Comparison of ENCODE assay signal across 29 cellular contexts in genomic region chr1:2920421-2921015, GRCh38.
"Had no signal": no experiment of that assay in that cellular context is flagged by ENCODE, and none has a peak within 500 bp of the region (broad histone marks: within the 10 kb centered on the region; RNA-seq: fewer than 3 reads in every experiment).

No MANE protein-coding gene starts in this region.

- H2AFZ ChIP-seq: parathyroid adenoma had no signal

- DNase-seq: naive thymus-derived CD8-positive, alpha-beta T cell; nephron progenitor cell; occipital lobe; ovary; posterior cingulate gyrus; psoas muscle; right cardiac atrium; spleen; stimulated activated CD4-positive, alpha-beta T cell treated with anti-CD3 and anti-CD28 coated beads, Interleukin-12 subunit alpha, Interleukin-12 subunit beta, amount 100 ng/mL, for 4 hours; stimulated activated CD4-positive, alpha-beta T cell treated with anti-CD3 and anti-CD28 coated beads, Interleukin-1b, Interleukin-23, amount 100 ng/mL, for 48 hours; stimulated activated CD4-positive, alpha-beta T cell treated with anti-CD3 and anti-CD28 coated beads, Interleukin-4, amount 100 ng/mL, for 1 hour; stimulated activated CD4-positive, alpha-beta T cell treated with anti-CD3 and anti-CD28 coated beads, Interleukin-4, amount 100 ng/mL, for 4 hours; stimulated activated CD8-positive, alpha-beta memory T cell treated with anti-CD3 and anti-CD28 coated beads, Interleukin-4, amount 100 ng/mL, for 48 hours; stimulated activated naive CD4-positive, alpha-beta T cell; stimulated activated naive CD8-positive, alpha-beta T cell treated with anti-CD3 and anti-CD28 coated beads, Interleukin-15, amount 100 ng/mL, for 72 hours; stimulated activated naive CD8-positive, alpha-beta T cell treated with anti-CD3 and anti-CD28 coated beads, Interleukin-15, Interleukin-2, amounts not matched to agents 100 U/mL and 50 U/mL, for 24 hours; substantia nigra; testis; tibial artery; transverse colon; upper lobe of right lung; uterus had no signal

- H3K4me1 ChIP-seq: parathyroid adenoma, psoas muscle, suprapubic skin, testis, transverse colon, upper lobe of right lung, uterus had no signal

- H3K4me3 ChIP-seq: ovary, psoas muscle, skin epidermis, smooth muscle cell, spleen, suprapubic skin, testis, tibial artery, transverse colon, upper lobe of right lung, uterus had no signal

- H3K36me3 ChIP-seq: ovary, spleen, suprapubic skin, tibial artery, transverse colon, upper lobe of right lung, uterus had no signal

- H3K27ac ChIP-seq: ovary, parathyroid adenoma, psoas muscle, skin epidermis, spleen, suprapubic skin, testis, tibial artery, transverse colon, upper lobe of right lung, uterus had no signal

- H3K4me2 ChIP-seq: smooth muscle cell had no signal

- H3K27me3 ChIP-seq: ovary, testis, uterus had no signal

- H3K9ac ChIP-seq: parathyroid adenoma had no signal

- ATAC-seq: naive thymus-derived CD8-positive, alpha-beta T cell; natural killer cell treated with Interleukin-12 subunit alpha and Interleukin-12 subunit beta and Interleukin-15 and Interleukin-18, amount 100 ng/mL, for 72 hours; psoas muscle; right cardiac atrium; sciatic nerve; stimulated activated memory B cell treated with anti-CD40 and anti-IgM and Interleukin-4, amounts not matched to agents 10 μg/mL and 1 μg/mL and 100 μg/mL, for 72 hours; stimulated activated naive CD8-positive, alpha-beta T cell treated with anti-CD3 and anti-CD28 coated beads, Interleukin-15, amount 100 ng/mL, for 72 hours; stimulated activated naive CD8-positive, alpha-beta T cell treated with anti-CD3 and anti-CD28 coated beads, Interleukin-15, Interleukin-2, amounts not matched to agents 100 U/mL and 50 U/mL, for 24 hours; upper lobe of right lung had no signal

- H3K9me3 ChIP-seq: ovary, psoas muscle, spleen, suprapubic skin, testis, tibial artery, transverse colon, upper lobe of right lung, uterus had no signal
